ENCODE assay signal across 21 cellular contexts in the genomic region with DNA sequence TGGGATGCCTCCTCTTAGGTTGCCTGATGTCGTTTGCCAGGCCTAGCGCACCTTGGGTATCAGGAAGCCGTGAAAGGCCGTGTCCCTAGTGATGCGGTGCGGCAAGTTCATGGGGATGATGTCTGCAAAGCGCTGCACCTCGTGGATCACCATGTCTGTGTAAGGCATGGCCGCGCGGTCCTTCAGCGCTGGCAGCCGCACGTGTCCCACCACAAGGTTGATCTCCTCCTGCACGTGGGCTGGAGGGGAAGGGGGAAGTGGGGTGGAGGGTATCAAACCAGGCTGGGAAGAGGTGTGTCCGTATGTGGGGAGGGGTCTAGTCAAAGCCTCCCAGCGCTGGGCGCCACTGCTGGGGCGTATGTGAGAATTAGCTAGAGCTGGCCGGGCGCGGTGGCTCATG. TPM values are rescaled to one million over a fixed set of nuclear protein-coding genes. Genes with fewer than 3 reads are reported as not detected.
DNase-seq lines count a peak whose midpoint lies in the region; ATAC-seq and TF ChIP-seq lines count a peak whose summit lies in the region.
"Had no signal": no experiment of that assay in that cellular context is flagged by ENCODE, and none has a peak within 500 bp of the region (broad histone marks: within the 10 kb centered on the region; RNA-seq: fewer than 3 reads in every experiment).

No MANE protein-coding gene starts in this region.

- intact Hi-C loops in Calu3 (cut with micrococcal nuclease; ENCODE audit: unreplicated experiment), result no loop called here
- intact Hi-C loops in adrenal gland (cut with DNase I), result no loop called here
- intact Hi-C loops in lower lobe of right lung (cut with DNase I), result no loop called here
- intact Hi-C loops in sciatic nerve (cut with DNase I), result no loop called here

- H3K36me3 ChIP-seq in adrenal gland (replicated peaks in 1 of 2), result no peaks in the 10 kb centered on the region
- peaks cover 8% of the 10 kb centered on the region for H3K36me3 ChIP-seq in lower lobe of right lung

- H3K27ac Mint-ChIP-seq in Calu3 (ENCODE audit: unreplicated experiment), result peak overlapping the region; percentile 48
- H3K27ac Mint-ChIP-seq in activated T-helper 17 cell treated with anti-CD3 and anti-CD28 coated beads, Interleukin-2, amount 50 U/mL, for 72 hours, result no peak overlapping the region
- H3K27ac Mint-ChIP-seq: GM23338 had no signal

- H3K27ac ChIP-seq in adrenal gland (peak overlapping the region in 4 of 5 donors; percentile 64 to 94 (median 70)), lower lobe of right lung (peak overlapping the region; percentile 49)

- DNase-seq in Calu3 (no peak), adrenal gland (peak in 2 of 7 donors; percentile 28 to 52), lower lobe of right lung (peak; percentile 46), sciatic nerve (ENCODE audit: low spot score) (peak; percentile 60), midbrain (lab: John Stamatoyannopoulos, UW) (no peak), foreskin melanocyte (no peak)
- DNase-seq: activated naive CD4-positive, alpha-beta T cell treated with anti-CD3 and anti-CD28 coated beads, Interleukin-2, amount 50 U/mL, for 16 hours; effector CD8-positive, alpha-beta T cell; kidney; NCI-H1417; NK-92 treated with Interleukin-12 subunit alpha and Interleukin-12 subunit beta, amount 100 ng/mL, for 24 hours had no signal

- H3K4me1 Mint-ChIP-seq in Calu3 (ENCODE audit: low read depth, unreplicated experiment), result peaks cover 46% of the 10 kb centered on the region
- peaks cover 28% of the 10 kb centered on the region for H3K4me1 Mint-ChIP-seq in activated T-helper 17 cell treated with anti-CD3 and anti-CD28 coated beads, Interleukin-2, amount 50 U/mL, for 72 hours

- WGBS in adrenal gland, 4 donors, result 89 to 92% (median 91%) methylated on average over 17 to 22 of the region's 22 CpGs

- H3K9me3 ChIP-seq in adrenal gland (replicated peaks in 1 of 3) (no peaks in the 10 kb centered on the region), lower lobe of right lung (no peaks in the 10 kb centered on the region)
- H3K9me3 ChIP-seq: heart right ventricle had no signal

- no peak for TF ChIP-seq POLR2A in adrenal gland (IDR thresholded peaks at IDR 0.05)

- peaks cover 27 to 35% of the 10 kb centered on the region in 2 donors for H3K4me1 ChIP-seq in adrenal gland (replicated peaks in 1 of 2)
- H3K4me1 ChIP-seq in lower lobe of right lung, result peaks cover 38% of the 10 kb centered on the region

- no peaks in the 10 kb centered on the region for H3K9me3 Mint-ChIP-seq in Calu3 (ENCODE audit: low read depth, unreplicated experiment)
- H3K9me3 Mint-ChIP-seq in activated T-helper 17 cell treated with anti-CD3 and anti-CD28 coated beads, Interleukin-2, amount 50 U/mL, for 72 hours, result no peaks in the 10 kb centered on the region
- H3K9me3 Mint-ChIP-seq: GM23338 had no signal

- CTCF ChIA-PET in Calu3 (lab: Charles Lee), result interaction anchor here (1.6 kb wide), 1 partner anchor 10 kb away, joined by 4 read pairs; no protein-coding TSS in a partner anchor

- no peak for TF ChIP-seq CTCF in Calu3 (IDR thresholded peaks at IDR 0.05; ENCODE audit: unreplicated experiment)
- no peak for TF ChIP-seq CTCF in adrenal gland (IDR thresholded peaks at IDR 0.05)
- TF ChIP-seq CTCF in lower lobe of right lung (IDR thresholded peaks at IDR 0.05), result no peak

- no peaks in the 10 kb centered on the region for H3K27me3 Mint-ChIP-seq in Calu3 (ENCODE audit: unreplicated experiment)
- no peaks in the 10 kb centered on the region for H3K27me3 Mint-ChIP-seq in activated T-helper 17 cell treated with anti-CD3 and anti-CD28 coated beads, Interleukin-2, amount 50 U/mL, for 72 hours

- H3K27me3 ChIP-seq in adrenal gland (no peaks in the 10 kb centered on the region), lower lobe of right lung (ENCODE audit: low read depth) (no peaks in the 10 kb centered on the region)
- H3K27me3 ChIP-seq: heart right ventricle had no signal

- H3K4me3 Mint-ChIP-seq in Calu3 (ENCODE audit: low read depth, unreplicated experiment), result no peak overlapping the region
- no peak overlapping the region for H3K4me3 Mint-ChIP-seq in activated T-helper 17 cell treated with anti-CD3 and anti-CD28 coated beads, Interleukin-2, amount 50 U/mL, for 72 hours
- H3K4me3 Mint-ChIP-seq: GM23338 had no signal

- no peak for ATAC-seq in lower lobe of right lung
- no peak for ATAC-seq in sciatic nerve
- no peak for ATAC-seq in activated T-helper 17 cell treated with anti-CD3 and anti-CD28 coated beads, Interleukin-2, amount 50 U/mL, for 72 hours (replicated peaks)
- ATAC-seq in SK-N-SH treated with all-trans-retinoic acid at 6 μM for 48 hours, result no peak
- ATAC-seq: activated CD4-positive, CD25-positive, alpha-beta regulatory T cell treated with anti-CD3 and anti-CD28 coated beads, Interleukin-2, amount 50 U/mL, for 24 hours; GM23338 had no signal

- H3K36me3 Mint-ChIP-seq in Calu3 (ENCODE audit: insufficient read depth, unreplicated experiment), result peaks cover 20% of the 10 kb centered on the region
- H3K36me3 Mint-ChIP-seq in activated T-helper 17 cell treated with anti-CD3 and anti-CD28 coated beads, Interleukin-2, amount 50 U/mL, for 72 hours (ENCODE audit: low read depth), result no peaks in the 10 kb centered on the region

- H3K4me3 ChIP-seq in adrenal gland (no peak overlapping the region), lower lobe of right lung (no peak overlapping the region)
- H3K4me3 ChIP-seq: GM23338, heart right ventricle had no signal

- BruUV-seq in Calu3 (replicated peaks; lab: Mats Ljungman, UMichigan), result no TSS peak

TF ChIP-seq in SK-N-SH treated with all-trans-retinoic acid at 6 μM for 48 hours, 23 proteins besides CTCF, POLR2A, EP300 and RAD21:
- TF ChIP-seq ZNF70 (CRISPR knock-in tag; IDR thresholded peaks at IDR 0.05) (no peak), ZFP30 (CRISPR knock-in tag; IDR thresholded peaks at IDR 0.05) (no peak), OSR1 (CRISPR knock-in tag; IDR thresholded peaks at IDR 0.05) (no peak), GLIS3 (CRISPR knock-in tag; IDR thresholded peaks at IDR 0.05) (no peak)
TF ChIP-seq in SK-N-SH treated with all-trans-retinoic acid at 6 μM for 48 hours: peak in this region for 0.

RNA-seq across cellular contexts. Expression of a gene that starts 23.2 kb away (rescaled TPM):
- total RNA-seq in Calu3 (2022), result 95.4 and 109 TPM in 2 replicates
- 100 to 1,000 TPM in 5 of 8 donors, 10 to 100 TPM in 3; 79.2 to 116 (median 104) TPM for total RNA-seq in adrenal gland
- polyA plus RNA-seq in adrenal gland, result 100 to 1,000 TPM in 1 of 3 donors, 10 to 100 TPM in 2; 53.1 to 122 (median 98.7) TPM
- total RNA-seq in lower lobe of right lung, result 188 TPM
- 109 TPM for total RNA-seq in sciatic nerve
- 10 to 100 TPM; 78.1 to 86.8 TPM for total RNA-seq in activated T-helper 17 cell treated with anti-CD3 and anti-CD28 coated beads, Interleukin-2, amount 50 U/mL, for 72 hours

RNA-seq across cellular contexts. Expression of a gene that starts 28.1 kb away (rescaled TPM):
- total RNA-seq in Calu3 (2022) (not detected in 2 replicates), adrenal gland (1 to 10 TPM in 3 of 8 donors, under 1 TPM in 4, not detected in 1; 0.18 to 2.1 (median 0.84) TPM), lower lobe of right lung (2.0 TPM), sciatic nerve (not detected)
- 1 to 10 TPM in 1 of 3 donors, under 1 TPM in 2; 0.51 to 1.7 (median 0.57) TPM for polyA plus RNA-seq in adrenal gland
- total RNA-seq in activated T-helper 17 cell treated with anti-CD3 and anti-CD28 coated beads, Interleukin-2, amount 50 U/mL, for 72 hours, result not detected
- total RNA-seq: bronchial epithelial cell; fibroblast of lung; GM23338; heart right ventricle; kidney; LHCN-M2; T-helper 1 cell treated with Interleukin-12 subunit alpha and Interleukin-12 subunit beta and Interleukin-4 antibody, amounts not matched to agents 30 ng/mL and 1 ng/mL, for 36 hours had no signal
- polyA plus RNA-seq: fibroblast of lung, heart right ventricle had no signal

RNA-seq across cellular contexts. Expression of a gene that starts 44.1 kb away (rescaled TPM):
- 21.0 and 22.7 TPM in 2 replicates for total RNA-seq in Calu3 (2022)
- 100 to 1,000 TPM in 1 of 8 donors, 10 to 100 TPM in 7; 41.4 to 105 (median 68.2) TPM for total RNA-seq in adrenal gland
- 100 to 1,000 TPM in 1 of 3 donors, 10 to 100 TPM in 2; 25.8 to 135 (median 97.5) TPM for polyA plus RNA-seq in adrenal gland
- total RNA-seq in lower lobe of right lung, result 48.5 TPM
- 29.5 TPM for total RNA-seq in sciatic nerve
- 10 to 100 TPM; 29.0 to 31.3 TPM for total RNA-seq in activated T-helper 17 cell treated with anti-CD3 and anti-CD28 coated beads, Interleukin-2, amount 50 U/mL, for 72 hours

RNA-seq across cellular contexts. Expression of a gene that starts 46.8 kb away (rescaled TPM):
- total RNA-seq in Calu3 (2022) (30.2 and 49.3 TPM in 2 replicates), adrenal gland (1 to 10 TPM in 2 of 8 donors, under 1 TPM in 1, not detected in 5; 0.74 to 9.2 (median 1.0) TPM), lower lobe of right lung (1.7 TPM), sciatic nerve (173 TPM)
- polyA plus RNA-seq in adrenal gland, result 1 to 10 TPM in 2 of 3 donors, not detected in 1; 8.3 to 8.7 TPM
- total RNA-seq in activated T-helper 17 cell treated with anti-CD3 and anti-CD28 coated beads, Interleukin-2, amount 50 U/mL, for 72 hours, result 1 to 10 TPM in 1 of 2 donors, not detected in 1; 5.7 TPM
- total RNA-seq: fibroblast of lung; GM23338; LHCN-M2; subcutaneous adipose tissue; T-helper 1 cell treated with Interleukin-12 subunit alpha and Interleukin-12 subunit beta and Interleukin-4 antibody, amounts not matched to agents 30 ng/mL and 1 ng/mL, for 36 hours had no signal
- polyA plus RNA-seq: GM23338 had no signal

RNA-seq across cellular contexts. Expression of a gene that starts 59.9 kb away (rescaled TPM):
- total RNA-seq in Calu3 (2022) (not detected in 2 replicates), adrenal gland (not detected), lower lobe of right lung (0.68 TPM), sciatic nerve (not detected)
- not detected for polyA plus RNA-seq in adrenal gland
- not detected for total RNA-seq in activated T-helper 17 cell treated with anti-CD3 and anti-CD28 coated beads, Interleukin-2, amount 50 U/mL, for 72 hours
- total RNA-seq: bronchial epithelial cell; fibroblast of lung; GM23338; heart right ventricle; kidney; LHCN-M2; subcutaneous adipose tissue; T-helper 1 cell treated with Interleukin-12 subunit alpha and Interleukin-12 subunit beta and Interleukin-4 antibody, amounts not matched to agents 30 ng/mL and 1 ng/mL, for 36 hours had no signal
- polyA plus RNA-seq: fibroblast of lung, GM23338, heart right ventricle had no signal

Comparison
In these comparisons a context has a peak if more than half of its experiments do, and no peak if none do; other contexts are left out.
1. DNase-seq: peak in lower lobe of right lung (single experiment) and sciatic nerve (single experiment); none in Calu3 (single experiment), midbrain (single experiment) and foreskin melanocyte (single experiment).